In genomic region chr22:19629720-19630419, GRCh38 we compare ENCODE assay signal across 8 cellular contexts.
A peak's percentile ranks its signal among the peaks of the same experiment; 100 is the strongest.
DNase-seq lines count a peak whose midpoint lies in the region; ATAC-seq and TF ChIP-seq lines count a peak whose summit lies in the region.

No MANE protein-coding gene starts in this region.

- H3K4me1 ChIP-seq in colonic mucosa: no peaks in the 10 kb centered on the region
- no peaks in the 10 kb centered on the region for H3K4me1 ChIP-seq in right lobe of liver

- ATAC-seq in right lobe of liver: peak; percentile 94 to 97 (median 97)
- ATAC-seq in GM18520 (IDR thresholded peaks at IDR 0.05; ENCODE audit: unreplicated experiment): no peak

- no peak for TF ChIP-seq POLR2A in right lobe of liver (IDR thresholded peaks at IDR 0.05)

- DNase-seq in AG08396 (ENCODE audit: low spot score) (peak; percentile 93), GM20000 (ENCODE audit: low spot score) (peak; percentile 92), NCI-H345 (lab: John Stamatoyannopoulos, UW) (peak; percentile 68), colonic mucosa (peak; percentile 79), right lobe of liver (peak; percentile 71 to 80 (median 73))
- DNase-seq in activated CD4-positive, alpha-beta T cell treated with anti-CD3 and anti-CD28 coated beads for 48 hours: peak; percentile 93
- peak; percentile 64 to 82 (median 73) for DNase-seq in stimulated activated CD4-positive, alpha-beta T cell treated with anti-CD3 and anti-CD28 coated beads, TNF-alpha, amount 100 ng/mL, for 1 hour (ENCODE audit: low read depth in 3 of 3, low spot score in 1 of 3)

- TF ChIP-seq CTCF in GM20000 (IDR thresholded peaks at IDR 0.05; ENCODE audit: extremely low read depth, missing control alignments): peak; percentile 87
- peak; percentile 88 for TF ChIP-seq CTCF in colonic mucosa (IDR thresholded peaks at IDR 0.05)
- peak; percentile 88 to 98 (median 92) for TF ChIP-seq CTCF in right lobe of liver (IDR thresholded peaks at IDR 0.05)

- H3K9me3 ChIP-seq in colonic mucosa: no peaks in the 10 kb centered on the region
- H3K9me3 ChIP-seq in right lobe of liver: no peaks in the 10 kb centered on the region

- no peaks in the 10 kb centered on the region for H3K27me3 ChIP-seq in colonic mucosa
- H3K27me3 ChIP-seq in right lobe of liver: no peaks in the 10 kb centered on the region

- H3K27ac ChIP-seq in colonic mucosa (no peak overlapping the region), right lobe of liver (no peak overlapping the region)

- intact Hi-C loops in colonic mucosa (cut with DNase I) (loop anchor here (5.0 to 10.0 kb wide), 4 partner anchors 138 to 673 kb away; no protein-coding TSS in a partner anchor), right lobe of liver (cut with DNase I) (loop anchor here (5.0 kb wide), 2 partner anchors 133 to 138 kb away; no protein-coding TSS in a partner anchor)

- H3K4me3 ChIP-seq in colonic mucosa (no peak overlapping the region), right lobe of liver (no peak overlapping the region)

- H3K36me3 ChIP-seq in colonic mucosa (no peaks in the 10 kb centered on the region), right lobe of liver (no peaks in the 10 kb centered on the region)

- no peak overlapping the region for H3K9ac ChIP-seq in colonic mucosa (ENCODE audit: low read depth in 2 of 2, low read length in 2 of 2)

- WGBS in right lobe of liver (ENCODE audit: insufficient coverage, low coverage, low lambda C conversion rate, missing lambda C conversion rate): 16% methylated on average over 13 of the region's 13 CpGs
